Comparison of ENCODE assay signal across 1 cellular context in genomic region chr7:157490465-157490912, GRCh38.
TF ChIP-seq lines count a peak whose summit lies in the region.

No MANE protein-coding gene starts in this region.

TF ChIP-seq in K562, 482 proteins besides CTCF, POLR2A, EP300 and RAD21 (continued from another document):
- TF ChIP-seq BCOR (IDR thresholded peaks at IDR 0.05) (peak; percentile 82; the same call in 1 of the 2 replicates), PBX2 (CRISPR knock-in tag; IDR thresholded peaks at IDR 0.05; ENCODE audit: low read depth) (no peak), PBX2 (tag; conservative IDR thresholded peaks at IDR 0.05; ENCODE audit: low read depth) (peak; percentile 83), FOXA3 (CRISPR knock-in tag; conservative IDR thresholded peaks at IDR 0.05 in 1 of 2, IDR thresholded peaks at IDR 0.05 in 1 of 2) (peak in 1 of 2 experiments; percentile 49; a peak in 1 of 4 replicates), NFYB (IDR thresholded peaks at IDR 0.05; ENCODE audit: extremely low read depth, insufficient read length) (no peak), SNRNP70 (optimal IDR thresholded peaks at IDR 0.05; ENCODE audit: low read depth, low read length) (no peak), ZNF830 (CRISPR knock-in tag; IDR thresholded peaks at IDR 0.05) (no peak), HDAC6 (IDR thresholded peaks at IDR 0.05; ENCODE audit: low read depth, low read length) (no peak), HMGN3 (IDR thresholded peaks at IDR 0.05; ENCODE audit: borderline replicate concordance, extremely low read depth, insufficient read length, low read depth, low read length) (no peak), USF1 (CRISPR knock-in tag; IDR thresholded peaks at IDR 0.05) (0 out of 2 replicates have a peak, but pooled peaks have one; percentile 7), SIRT6 (IDR thresholded peaks at IDR 0.05; ENCODE audit: low read depth, low read length) (no peak), IRF1 (CRISPR knock-in tag; IDR thresholded peaks at IDR 0.05; ENCODE audit: borderline replicate concordance) (no peak), HDAC1 (IDR thresholded peaks at IDR 0.05) (peak in 1 of 2 experiments; percentile 79; a peak in 2 of 4 replicates), TOE1 (IDR thresholded peaks at IDR 0.05; ENCODE audit: borderline replicate concordance) (peak; percentile 83), TOE1 (CRISPR knock-in tag; IDR thresholded peaks at IDR 0.05; ENCODE audit: borderline replicate concordance, low read depth) (no peak), TEAD2 (tag; IDR thresholded peaks at IDR 0.05) (0 out of 2 replicates have a peak, but pooled peaks have one; percentile 6), RNF2 (IDR thresholded peaks at IDR 0.05) (0 out of 2 replicates have a peak, but pooled peaks have one; percentile 26), ZBED1 (IDR thresholded peaks at IDR 0.05) (0 out of 2 replicates have a peak, but pooled peaks have one; percentile 44), ZNF57 (CRISPR knock-in tag; IDR thresholded peaks at IDR 0.05) (no peak), SUPT5H (IDR thresholded peaks at IDR 0.05) (no peak), STAG1 (CRISPR knock-in tag; IDR thresholded peaks at IDR 0.05; ENCODE audit: borderline replicate concordance) (no peak), ATF2 (CRISPR knock-in tag; IDR thresholded peaks at IDR 0.05) (no peak), ZNF699 (CRISPR knock-in tag; IDR thresholded peaks at IDR 0.05; ENCODE audit: insufficient replicate concordance) (no peak), NR3C1 (CRISPR knock-in tag; IDR thresholded peaks at IDR 0.05) (no peak), KDM1A (IDR thresholded peaks at IDR 0.05) (peak; percentile 89 to 91), ETV5 (CRISPR knock-in tag; IDR thresholded peaks at IDR 0.05; ENCODE audit: low read depth) (0 out of 2 replicates have a peak, but pooled peaks have one; percentile 21), ZBTB7A (IDR thresholded peaks at IDR 0.05; ENCODE audit: borderline replicate concordance, control insufficient read depth, low read depth, low read length) (no peak), ZFX (CRISPR knock-in tag; IDR thresholded peaks at IDR 0.05) (no peak), ZNF444 (CRISPR knock-in tag; IDR thresholded peaks at IDR 0.05) (no peak), DNMT1 (IDR thresholded peaks at IDR 0.05) (no peak), NCOA4 (IDR thresholded peaks at IDR 0.05; ENCODE audit: partially characterized antibody) (no peak), SLC30A9 (CRISPR knock-in tag; IDR thresholded peaks at IDR 0.05) (no peak), ZNF655 (CRISPR knock-in tag; IDR thresholded peaks at IDR 0.05) (no peak), FOXK2 (conservative IDR thresholded peaks at IDR 0.05 in 1 of 2, IDR thresholded peaks at IDR 0.05 in 1 of 2; ENCODE audit: low read depth in 2 of 2) (peak; percentile 78 to 83; a peak in 3 of 4 replicates), ETV6 (IDR thresholded peaks at IDR 0.05; ENCODE audit: borderline replicate concordance in 1 of 2, low read depth in 2 of 2, low read length in 1 of 2) (peak; percentile 98 to 100), ETV6 (CRISPR knock-in tag; IDR thresholded peaks at IDR 0.05; ENCODE audit: borderline replicate concordance) (no peak), DPF2 (IDR thresholded peaks at IDR 0.05) (peak; percentile 89), CAMTA2 (CRISPR knock-in tag; conservative IDR thresholded peaks at IDR 0.05) (no peak), ZNF274 (IDR thresholded peaks at IDR 0.05; ENCODE audit: borderline replicate concordance, low read depth, low read length) (no peak), ZNF224 (CRISPR knock-in tag; IDR thresholded peaks at IDR 0.05) (no peak), SAFB (IDR thresholded peaks at IDR 0.05; ENCODE audit: borderline replicate concordance, low read depth, low read length) (no peak), CBX8 (IDR thresholded peaks at IDR 0.05; ENCODE audit: borderline replicate concordance, extremely low read depth, low read depth, low read length, poor library complexity, severe bottlenecking) (no peak), MBD2 (IDR thresholded peaks at IDR 0.05; ENCODE audit: borderline replicate concordance, low read depth) (no peak), TCF15 (CRISPR knock-in tag; IDR thresholded peaks at IDR 0.05) (no peak)
- TF ChIP-seq, protein P1, sequence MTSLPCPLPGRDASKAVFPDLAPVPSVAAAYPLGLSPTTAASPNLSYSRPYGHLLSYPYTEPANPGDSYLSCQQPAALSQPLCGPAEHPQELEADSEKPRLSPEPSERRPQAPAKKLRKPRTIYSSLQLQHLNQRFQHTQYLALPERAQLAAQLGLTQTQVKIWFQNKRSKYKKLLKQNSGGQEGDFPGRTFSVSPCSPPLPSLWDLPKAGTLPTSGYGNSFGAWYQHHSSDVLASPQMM (CRISPR knock-in tag; IDR thresholded peaks at IDR 0.05), result no peak
- TF ChIP-seq, protein P2, sequence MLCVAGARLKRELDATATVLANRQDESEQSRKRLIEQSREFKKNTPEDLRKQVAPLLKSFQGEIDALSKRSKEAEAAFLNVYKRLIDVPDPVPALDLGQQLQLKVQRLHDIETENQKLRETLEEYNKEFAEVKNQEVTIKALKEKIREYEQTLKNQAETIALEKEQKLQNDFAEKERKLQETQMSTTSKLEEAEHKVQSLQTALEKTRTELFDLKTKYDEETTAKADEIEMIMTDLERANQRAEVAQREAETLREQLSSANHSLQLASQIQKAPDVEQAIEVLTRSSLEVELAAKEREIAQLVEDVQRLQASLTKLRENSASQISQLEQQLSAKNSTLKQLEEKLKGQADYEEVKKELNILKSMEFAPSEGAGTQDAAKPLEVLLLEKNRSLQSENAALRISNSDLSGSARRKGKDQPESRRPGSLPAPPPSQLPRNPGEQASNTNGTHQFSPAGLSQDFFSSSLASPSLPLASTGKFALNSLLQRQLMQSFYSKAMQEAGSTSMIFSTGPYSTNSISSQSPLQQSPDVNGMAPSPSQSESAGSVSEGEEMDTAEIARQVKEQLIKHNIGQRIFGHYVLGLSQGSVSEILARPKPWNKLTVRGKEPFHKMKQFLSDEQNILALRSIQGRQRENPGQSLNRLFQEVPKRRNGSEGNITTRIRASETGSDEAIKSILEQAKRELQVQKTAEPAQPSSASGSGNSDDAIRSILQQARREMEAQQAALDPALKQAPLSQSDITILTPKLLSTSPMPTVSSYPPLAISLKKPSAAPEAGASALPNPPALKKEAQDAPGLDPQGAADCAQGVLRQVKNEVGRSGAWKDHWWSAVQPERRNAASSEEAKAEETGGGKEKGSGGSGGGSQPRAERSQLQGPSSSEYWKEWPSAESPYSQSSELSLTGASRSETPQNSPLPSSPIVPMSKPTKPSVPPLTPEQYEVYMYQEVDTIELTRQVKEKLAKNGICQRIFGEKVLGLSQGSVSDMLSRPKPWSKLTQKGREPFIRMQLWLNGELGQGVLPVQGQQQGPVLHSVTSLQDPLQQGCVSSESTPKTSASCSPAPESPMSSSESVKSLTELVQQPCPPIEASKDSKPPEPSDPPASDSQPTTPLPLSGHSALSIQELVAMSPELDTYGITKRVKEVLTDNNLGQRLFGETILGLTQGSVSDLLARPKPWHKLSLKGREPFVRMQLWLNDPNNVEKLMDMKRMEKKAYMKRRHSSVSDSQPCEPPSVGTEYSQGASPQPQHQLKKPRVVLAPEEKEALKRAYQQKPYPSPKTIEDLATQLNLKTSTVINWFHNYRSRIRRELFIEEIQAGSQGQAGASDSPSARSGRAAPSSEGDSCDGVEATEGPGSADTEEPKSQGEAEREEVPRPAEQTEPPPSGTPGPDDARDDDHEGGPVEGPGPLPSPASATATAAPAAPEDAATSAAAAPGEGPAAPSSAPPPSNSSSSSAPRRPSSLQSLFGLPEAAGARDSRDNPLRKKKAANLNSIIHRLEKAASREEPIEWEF (CRISPR knock-in tag; IDR thresholded peaks at IDR 0.05), result no peak
- TF ChIP-seq, protein P3, sequence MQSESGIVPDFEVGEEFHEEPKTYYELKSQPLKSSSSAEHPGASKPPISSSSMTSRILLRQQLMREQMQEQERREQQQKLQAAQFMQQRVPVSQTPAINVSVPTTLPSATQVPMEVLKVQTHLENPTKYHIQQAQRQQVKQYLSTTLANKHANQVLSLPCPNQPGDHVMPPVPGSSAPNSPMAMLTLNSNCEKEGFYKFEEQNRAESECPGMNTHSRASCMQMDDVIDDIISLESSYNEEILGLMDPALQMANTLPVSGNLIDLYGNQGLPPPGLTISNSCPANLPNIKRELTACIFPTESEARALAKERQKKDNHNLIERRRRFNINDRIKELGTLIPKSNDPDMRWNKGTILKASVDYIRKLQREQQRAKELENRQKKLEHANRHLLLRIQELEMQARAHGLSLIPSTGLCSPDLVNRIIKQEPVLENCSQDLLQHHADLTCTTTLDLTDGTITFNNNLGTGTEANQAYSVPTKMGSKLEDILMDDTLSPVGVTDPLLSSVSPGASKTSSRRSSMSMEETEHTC (IDR thresholded peaks at IDR 0.05), result no peak
- TF ChIP-seq, protein P4, sequence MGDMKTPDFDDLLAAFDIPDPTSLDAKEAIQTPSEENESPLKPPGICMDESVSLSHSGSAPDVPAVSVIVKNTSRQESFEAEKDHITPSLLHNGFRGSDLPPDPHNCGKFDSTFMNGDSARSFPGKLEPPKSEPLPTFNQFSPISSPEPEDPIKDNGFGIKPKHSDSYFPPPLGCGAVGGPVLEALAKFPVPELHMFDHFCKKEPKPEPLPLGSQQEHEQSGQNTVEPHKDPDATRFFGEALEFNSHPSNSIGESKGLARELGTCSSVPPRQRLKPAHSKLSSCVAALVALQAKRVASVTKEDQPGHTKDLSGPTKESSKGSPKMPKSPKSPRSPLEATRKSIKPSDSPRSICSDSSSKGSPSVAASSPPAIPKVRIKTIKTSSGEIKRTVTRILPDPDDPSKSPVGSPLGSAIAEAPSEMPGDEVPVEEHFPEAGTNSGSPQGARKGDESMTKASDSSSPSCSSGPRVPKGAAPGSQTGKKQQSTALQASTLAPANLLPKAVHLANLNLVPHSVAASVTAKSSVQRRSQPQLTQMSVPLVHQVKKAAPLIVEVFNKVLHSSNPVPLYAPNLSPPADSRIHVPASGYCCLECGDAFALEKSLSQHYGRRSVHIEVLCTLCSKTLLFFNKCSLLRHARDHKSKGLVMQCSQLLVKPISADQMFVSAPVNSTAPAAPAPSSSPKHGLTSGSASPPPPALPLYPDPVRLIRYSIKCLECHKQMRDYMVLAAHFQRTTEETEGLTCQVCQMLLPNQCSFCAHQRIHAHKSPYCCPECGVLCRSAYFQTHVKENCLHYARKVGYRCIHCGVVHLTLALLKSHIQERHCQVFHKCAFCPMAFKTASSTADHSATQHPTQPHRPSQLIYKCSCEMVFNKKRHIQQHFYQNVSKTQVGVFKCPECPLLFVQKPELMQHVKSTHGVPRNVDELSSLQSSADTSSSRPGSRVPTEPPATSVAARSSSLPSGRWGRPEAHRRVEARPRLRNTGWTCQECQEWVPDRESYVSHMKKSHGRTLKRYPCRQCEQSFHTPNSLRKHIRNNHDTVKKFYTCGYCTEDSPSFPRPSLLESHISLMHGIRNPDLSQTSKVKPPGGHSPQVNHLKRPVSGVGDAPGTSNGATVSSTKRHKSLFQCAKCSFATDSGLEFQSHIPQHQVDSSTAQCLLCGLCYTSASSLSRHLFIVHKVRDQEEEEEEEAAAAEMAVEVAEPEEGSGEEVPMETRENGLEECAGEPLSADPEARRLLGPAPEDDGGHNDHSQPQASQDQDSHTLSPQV (IDR thresholded peaks at IDR 0.05), result no peak
